Comparison of ENCODE assay signal across 2 cellular contexts in genomic region chr2:8000861-8001260, GRCh38.
TF ChIP-seq lines count a peak whose summit lies in the region.

No MANE protein-coding gene starts in this region.

TF ChIP-seq in HepG2, 621 proteins besides CTCF, POLR2A, EP300 and RAD21:
- TF ChIP-seq STAG1 (CRISPR knock-in tag; IDR thresholded peaks at IDR 0.05) (peak; percentile 41; the same call in 1 of the 2 replicates), HINFP (CRISPR knock-in tag; IDR thresholded peaks at IDR 0.05; ENCODE audit: low read depth) (no peak), CEBPZ (IDR thresholded peaks at IDR 0.05; ENCODE audit: low read length) (no peak), SMC3 (IDR thresholded peaks at IDR 0.05; ENCODE audit: low read length) (peak; percentile 6; the same call in 1 of the 2 replicates)

TF ChIP-seq in H1, 55 proteins besides CTCF, POLR2A, EP300 and RAD21:
- TF ChIP-seq CHD2 (IDR thresholded peaks at IDR 0.05; ENCODE audit: low read length) = no peak
- TF ChIP-seq SP1 (IDR thresholded peaks at IDR 0.05; ENCODE audit: low read depth, low read length) = no peak
- TF ChIP-seq SIX5 (IDR thresholded peaks at IDR 0.05; ENCODE audit: low read depth, low read length) = no peak
- no peak for TF ChIP-seq RFX5 (IDR thresholded peaks at IDR 0.05; ENCODE audit: borderline replicate concordance, low read depth, low read length)
- TF ChIP-seq ATF2 (IDR thresholded peaks at IDR 0.05; ENCODE audit: low read length) = no peak
- TF ChIP-seq SP4 (IDR thresholded peaks at IDR 0.05; ENCODE audit: low read length) = no peak
- TF ChIP-seq JUND (IDR thresholded peaks at IDR 0.05; ENCODE audit: low read length) = no peak
- no peak for TF ChIP-seq CBX8 (IDR thresholded peaks at IDR 0.05; ENCODE audit: borderline replicate concordance, low read depth, low read length)
- TF ChIP-seq RXRA (IDR thresholded peaks at IDR 0.05; ENCODE audit: insufficient read depth, low read depth, low read length) = no peak
- no peak for TF ChIP-seq POLR2AphosphoS5 (IDR thresholded peaks at IDR 0.05; ENCODE audit: low read depth, low read length)
- no peak for TF ChIP-seq EZH2 (IDR thresholded peaks at IDR 0.05; ENCODE audit: low read depth, low read length, severe bottlenecking)
- no peak for TF ChIP-seq GTF2F1 (IDR thresholded peaks at IDR 0.05; ENCODE audit: borderline replicate concordance, low read depth, low read length)
- TF ChIP-seq SRF (IDR thresholded peaks at IDR 0.05; ENCODE audit: low read depth, low read length) = no peak
- TF ChIP-seq, protein P1, sequence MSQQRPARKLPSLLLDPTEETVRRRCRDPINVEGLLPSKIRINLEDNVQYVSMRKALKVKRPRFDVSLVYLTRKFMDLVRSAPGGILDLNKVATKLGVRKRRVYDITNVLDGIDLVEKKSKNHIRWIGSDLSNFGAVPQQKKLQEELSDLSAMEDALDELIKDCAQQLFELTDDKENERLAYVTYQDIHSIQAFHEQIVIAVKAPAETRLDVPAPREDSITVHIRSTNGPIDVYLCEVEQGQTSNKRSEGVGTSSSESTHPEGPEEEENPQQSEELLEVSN (IDR thresholded peaks at IDR 0.05) = no peak
